17 cellular contexts compared by ENCODE assay signal in the genomic region with DNA sequence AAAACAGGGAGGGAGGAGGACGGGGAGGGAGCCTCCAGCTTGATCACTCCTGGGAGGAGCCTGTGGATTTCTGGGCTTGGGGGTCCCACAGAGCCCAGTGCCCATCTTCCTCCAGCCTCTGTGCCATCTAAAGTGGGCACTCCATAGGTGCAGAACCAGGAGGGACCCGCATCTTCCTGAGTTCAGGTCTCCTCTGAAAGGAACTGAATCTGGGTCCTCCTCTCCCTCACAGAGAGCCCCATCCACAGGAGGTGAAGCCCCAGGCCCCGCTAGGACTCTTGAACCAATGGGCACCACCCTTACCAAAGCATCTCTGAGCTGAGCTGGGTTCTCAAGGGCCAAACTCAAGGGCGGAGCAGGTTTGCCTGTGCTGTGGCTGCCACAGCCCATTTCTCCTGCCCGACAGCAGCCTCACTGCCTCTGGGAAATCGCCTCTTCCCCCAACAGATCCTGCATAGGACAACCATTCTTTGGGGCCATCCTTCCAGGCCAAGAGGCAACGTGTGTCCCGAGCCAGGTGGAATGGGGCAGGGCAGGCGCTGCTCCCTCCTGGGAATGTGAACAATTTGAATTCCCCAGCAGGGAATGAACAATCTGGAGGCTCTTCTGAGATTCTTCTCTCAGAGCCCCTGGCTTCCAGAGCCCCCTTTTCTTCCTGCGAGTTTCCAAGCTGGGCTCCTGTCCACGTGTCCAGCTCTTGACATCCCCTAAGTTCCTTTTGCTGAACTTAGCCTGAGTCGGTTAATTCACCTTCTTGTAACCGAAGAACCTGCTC.
DNase-seq lines count a peak whose midpoint lies in the region; ATAC-seq and TF ChIP-seq lines count a peak whose summit lies in the region.
"Had no signal": no experiment of that assay in that cellular context is flagged by ENCODE, and none has a peak within 500 bp of the region (broad histone marks: within the 10 kb centered on the region; RNA-seq: fewer than 3 reads in every experiment).

No MANE protein-coding gene starts in this region.

- H4K8ac ChIP-seq in neuronal stem cell (ENCODE audit: low read depth, low read length): no peak overlapping the region

- H3K27me3 Mint-ChIP-seq in activated T-cell treated with anti-CD3 and anti-CD28 coated beads, Interleukin-2, amount 50 U/mL, for 72 hours (ENCODE audit: low read depth): no peaks in the 10 kb centered on the region

- H3K27ac Mint-ChIP-seq in activated T-cell treated with anti-CD3 and anti-CD28 coated beads, Interleukin-2, amount 50 U/mL, for 72 hours: no peak overlapping the region
- H3K27ac Mint-ChIP-seq: CD14-positive monocyte; CD8-positive, alpha-beta T cell had no signal

- H2BK15ac ChIP-seq in neuronal stem cell (ENCODE audit: low read length): no peak overlapping the region

- no peak overlapping the region for H3K14ac ChIP-seq in neuronal stem cell (ENCODE audit: low read length)

- no peak for TF ChIP-seq POLR2A in esophagus muscularis mucosa (IDR thresholded peaks at IDR 0.05; ENCODE audit: low read depth)

- no peak overlapping the region for H3K9ac ChIP-seq in neuronal stem cell (ENCODE audit: low read depth, low read length, poor library complexity)

- peaks cover 4 to 9% of the 10 kb centered on the region in 2 donors for H3K9me3 Mint-ChIP-seq in activated T-cell treated with anti-CD3 and anti-CD28 coated beads, Interleukin-2, amount 50 U/mL, for 72 hours

- no peak overlapping the region for H2BK12ac ChIP-seq in neuronal stem cell (ENCODE audit: low read length)

- TF ChIP-seq EP300 in esophagus muscularis mucosa (IDR thresholded peaks at IDR 0.05): no peak

- H3K9me2 ChIP-seq in hepatocyte (replicated peaks; ENCODE audit: insufficient read depth): no peaks in the 10 kb centered on the region

- H3K4me2 ChIP-seq in neuronal stem cell (ENCODE audit: insufficient read depth, low read length, poor library complexity, severe bottlenecking) (no peak overlapping the region), hepatocyte (no peak overlapping the region)

- no peaks in the 10 kb centered on the region for H3K27me3 ChIP-seq in right cardiac atrium (ENCODE audit: control insufficient read depth, insufficient read depth)
- H3K27me3 ChIP-seq in esophagus muscularis mucosa: peaks cover 0 to 64% (median 0%) of the 10 kb centered on the region in 4 donors
- no peaks in the 10 kb centered on the region for H3K27me3 ChIP-seq in neuronal stem cell (ENCODE audit: control insufficient read depth in 3 of 3, insufficient read depth in 3 of 3, low read depth in 1 of 3, low read length in 3 of 3)
- H3K27me3 ChIP-seq in hepatocyte: no peaks in the 10 kb centered on the region

- 77% methylated on average over 13 of the region's 13 CpGs for WGBS in right cardiac atrium
- 64% methylated on average over 8 of the region's 13 CpGs for WGBS in esophagus muscularis mucosa
- whole genome bisulfite sequencing in neuronal stem cell (ENCODE audit: extremely low coverage in 2 of 2, insufficient read length in 2 of 2, insufficient replicate concordance in 1 of 2), 2 donors: no CpG with 5 or more reads among the region's 13 CpGs
- 86% methylated on average over 13 of the region's 13 CpGs for WGBS in hepatocyte (ENCODE audit: low lambda C conversion rate, missing lambda C conversion rate)

- H3K36me3 ChIP-seq in esophagus muscularis mucosa (no peaks in the 10 kb centered on the region), neuronal stem cell (replicated peaks in 1 of 2; ENCODE audit: control insufficient read depth in 2 of 2, insufficient read depth in 2 of 2, low read length in 2 of 2) (no peaks in the 10 kb centered on the region), hepatocyte (replicated peaks; ENCODE audit: insufficient read depth, low read depth) (no peaks in the 10 kb centered on the region)

- H3K79me2 ChIP-seq in hepatocyte: no peaks in the 10 kb centered on the region

- intact Hi-C loops in cardiac septum (cut with DNase I): no loop called here
- intact Hi-C loops in right cardiac atrium (cut with DNase I): no loop called here
- intact Hi-C loops in esophagus muscularis mucosa (cut with DNase I): no loop called here

- no peak overlapping the region for H2BK120ac ChIP-seq in neuronal stem cell (ENCODE audit: low read depth, low read length)

- H3K4me3 Mint-ChIP-seq in activated T-cell treated with anti-CD3 and anti-CD28 coated beads, Interleukin-2, amount 50 U/mL, for 72 hours: no peak overlapping the region
- H3K4me3 Mint-ChIP-seq: CD14-positive monocyte; CD8-positive, alpha-beta T cell had no signal

- H3K9me3 ChIP-seq in right cardiac atrium (ENCODE audit: control insufficient read depth, low read length) (no peaks in the 10 kb centered on the region), esophagus muscularis mucosa (peaks cover 0 to 15% (median 7%) of the 10 kb centered on the region in 4 donors), neuronal stem cell (replicated peaks in 1 of 2; ENCODE audit: control insufficient read depth in 2 of 2, insufficient read depth in 1 of 2, low read depth in 1 of 2, low read length in 2 of 2) (peaks cover 0 to 2% of the 10 kb centered on the region in 2 donors), hepatocyte (ENCODE audit: low read depth) (no peaks in the 10 kb centered on the region)

- H4K20me1 ChIP-seq in hepatocyte (ENCODE audit: insufficient read depth, poor library complexity, severe bottlenecking): no peaks in the 10 kb centered on the region

- peaks cover 0 to 4% of the 10 kb centered on the region in 2 donors for H3K36me3 Mint-ChIP-seq in activated T-cell treated with anti-CD3 and anti-CD28 coated beads, Interleukin-2, amount 50 U/mL, for 72 hours (ENCODE audit: insufficient read depth in 2 of 2)
- H3K36me3 Mint-ChIP-seq: CD14-positive monocyte; CD8-positive, alpha-beta T cell had no signal

- H4K91ac ChIP-seq in neuronal stem cell (ENCODE audit: low read depth, low read length, poor library complexity): peak overlapping the region; percentile 78

- ATAC-seq in right cardiac atrium: no peak
- no peak for ATAC-seq in activated T-cell treated with anti-CD3 and anti-CD28 coated beads, Interleukin-2, amount 50 U/mL, for 72 hours (replicated peaks in 1 of 2)
- ATAC-seq: CD8-positive, alpha-beta T cell had no signal

- no peak overlapping the region for H3K23ac ChIP-seq in neuronal stem cell (ENCODE audit: low read depth, low read length, poor library complexity)

- DNase-seq in cardiac septum (ENCODE audit: low spot score) (peak; percentile 67), right cardiac atrium (no peak), esophagus muscularis mucosa (ENCODE audit: extremely low spot score) (peak; percentile 79), neuronal stem cell (ENCODE audit: low spot score) (no peak), ureter (ENCODE audit: low spot score) (peak; percentile 27), hepatocyte (ENCODE audit: low spot score) (no peak)
- no peak for DNase-seq in activated CD4-positive, alpha-beta T cell treated with anti-CD3 and anti-CD28 coated beads for 4 hours
- no peak for DNase-seq in activated T-cell treated with anti-CD3 and anti-CD28 coated beads, Interleukin-2, amount 50 U/mL, for 72 hours
- DNase-seq: COR-L47, DMS153, DMS79 treated with DMSO at 0.1 percent for 48 hours, EL, GDM1 had no signal

- no peaks in the 10 kb centered on the region for H3K4me1 Mint-ChIP-seq in activated T-cell treated with anti-CD3 and anti-CD28 coated beads, Interleukin-2, amount 50 U/mL, for 72 hours (ENCODE audit: low read depth)
- H3K4me1 Mint-ChIP-seq: CD14-positive monocyte had no signal

- H3K79me1 ChIP-seq in neuronal stem cell (ENCODE audit: low read depth, low read length): peaks cover 2% of the 10 kb centered on the region

- H3K27ac ChIP-seq in right cardiac atrium (ENCODE audit: low read length) (no peak overlapping the region), esophagus muscularis mucosa (replicated peaks in 1 of 4) (no peak overlapping the region), neuronal stem cell (replicated peaks; ENCODE audit: low read length) (no peak overlapping the region), hepatocyte (no peak overlapping the region)
- H3K27ac ChIP-seq: 22Rv1, HL-60 had no signal

- no peak overlapping the region for H3K4me3 ChIP-seq in right cardiac atrium (ENCODE audit: low read length)
- no peak overlapping the region for H3K4me3 ChIP-seq in esophagus muscularis mucosa
- no peak overlapping the region for H3K4me3 ChIP-seq in neuronal stem cell (ENCODE audit: low read length in 2 of 2)
- no peak overlapping the region for H3K4me3 ChIP-seq in hepatocyte

- H3K4ac ChIP-seq in neuronal stem cell (ENCODE audit: low read length): no peak overlapping the region

- H2AK5ac ChIP-seq in neuronal stem cell (ENCODE audit: low read depth, low read length): peak overlapping the region; percentile 68

- TF ChIP-seq CTCF in esophagus muscularis mucosa (IDR thresholded peaks at IDR 0.05): no peak
- TF ChIP-seq CTCF in hepatocyte (IDR thresholded peaks at IDR 0.05; ENCODE audit: poor library complexity): no peak

- H3K4me1 ChIP-seq in right cardiac atrium (ENCODE audit: control insufficient read depth, insufficient read depth, low read length): no peaks in the 10 kb centered on the region
- no peaks in the 10 kb centered on the region for H3K4me1 ChIP-seq in esophagus muscularis mucosa
- peaks cover 0 to 3% of the 10 kb centered on the region in 2 donors for H3K4me1 ChIP-seq in neuronal stem cell (ENCODE audit: control insufficient read depth in 2 of 2, insufficient read depth in 1 of 2, low read depth in 1 of 2, low read length in 2 of 2)
- no peaks in the 10 kb centered on the region for H3K4me1 ChIP-seq in hepatocyte (ENCODE audit: insufficient read depth)

- no peak overlapping the region for H2BK5ac ChIP-seq in neuronal stem cell (ENCODE audit: low read length)

- H2AFZ ChIP-seq in neuronal stem cell (ENCODE audit: low read length) (no peak overlapping the region), hepatocyte (no peak overlapping the region)

- no peak overlapping the region for H3K18ac ChIP-seq in neuronal stem cell (ENCODE audit: low read length)

Comparison
In these comparisons a context has a peak if more than half of its experiments do, and no peak if none do; other contexts are left out.
1. DNase-seq: peak in cardiac septum (single experiment), esophagus muscularis mucosa (single experiment) and ureter (single experiment); none in right cardiac atrium (0 of 3), neuronal stem cell (single experiment), activated CD4-positive, alpha-beta T cell treated with anti-CD3 and anti-CD28 coated beads for 4 hours (0 of 2), hepatocyte (single experiment) and activated T-cell treated with anti-CD3 and anti-CD28 coated beads, Interleukin-2, amount 50 U/mL, for 72 hours (0 of 2).